26 cellular contexts compared by ENCODE assay signal in the genomic region with DNA sequence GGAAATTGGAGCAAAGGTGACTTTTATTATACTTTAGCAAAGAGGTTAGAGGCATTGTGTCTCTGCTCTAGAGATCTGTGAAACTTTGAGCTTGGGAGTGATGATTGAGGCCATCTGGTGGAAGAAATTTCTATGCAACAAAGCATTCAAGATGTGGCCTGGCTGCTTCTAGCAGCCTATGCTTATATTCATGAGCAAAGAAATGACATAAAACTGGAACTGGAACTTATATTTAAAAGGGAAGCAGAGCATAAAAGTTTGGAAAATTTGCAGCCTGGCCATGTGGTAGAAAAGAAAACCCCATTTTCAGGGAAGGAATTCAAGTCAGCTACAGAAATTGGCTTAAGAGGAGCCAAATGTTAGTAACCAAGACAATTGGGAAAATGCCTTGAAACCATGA.
DNase-seq lines count a peak whose midpoint lies in the region; ATAC-seq, FAIRE-seq and TF ChIP-seq lines count a peak whose summit lies in the region.
"Had no signal": no experiment of that assay in that cellular context is flagged by ENCODE, and none has a peak within 500 bp of the region (broad histone marks: within the 10 kb centered on the region; RNA-seq: fewer than 3 reads in every experiment).

No MANE protein-coding gene starts in this region.

- H3K27ac ChIP-seq in H1 (ENCODE audit: low read depth, low read length) = no peak overlapping the region
- H3K27ac ChIP-seq in liver (ENCODE audit: low read depth in 1 of 2, low read length in 2 of 2) = no peak overlapping the region
- H3K27ac ChIP-seq: C4-2B, GM23248, HL-60, RWPE1 had no signal

- no peaks in the 10 kb centered on the region for H4K20me1 ChIP-seq in H1 (replicated peaks in 1 of 2; ENCODE audit: control insufficient read depth in 1 of 2, insufficient read depth in 2 of 2, low read length in 2 of 2)

- H3K4me1 Mint-ChIP-seq in stimulated activated effector memory CD8-positive, alpha-beta T cell treated with anti-CD3 and anti-CD28 coated beads, Interleukin-12 subunit alpha, Interleukin-12 subunit beta, amount 100 ng/mL, for 72 hours = no peaks in the 10 kb centered on the region

- no peak overlapping the region for H3K14ac ChIP-seq in H1 (ENCODE audit: insufficient read length)

- H3K9ac ChIP-seq in H1 (replicated peaks in 1 of 4; ENCODE audit: extremely low read depth in 1 of 4, low read depth in 3 of 4, low read length in 3 of 4) (no peak overlapping the region), liver (ENCODE audit: low read depth in 1 of 2, low read length in 2 of 2) (no peak overlapping the region)
- H3K9ac ChIP-seq: GM23248 had no signal

- no peaks in the 10 kb centered on the region for H3K79me2 ChIP-seq in H1 (ENCODE audit: control insufficient read depth in 1 of 2, insufficient read depth in 2 of 2, low read length in 2 of 2)

- FAIRE-seq in H1 (lab: Jason Lieb, UNC) = no peak
- FAIRE-seq: G401.6, K562 had no signal

- H2BK15ac ChIP-seq in H1 (ENCODE audit: low read length) = no peak overlapping the region

- peaks cover 55 to 60% of the 10 kb centered on the region in 2 experiments for H3K9me3 ChIP-seq in H1 (ENCODE audit: insufficient read depth in 2 of 2, low read depth in 1 of 2, low read length in 1 of 2)
- H3K9me3 ChIP-seq in liver (ENCODE audit: control insufficient read depth in 4 of 4, low read length in 3 of 4) = peaks cover 13 to 31% (median 15%) of the 10 kb centered on the region in 4 donors

- no peak overlapping the region for H4K5ac ChIP-seq in H1 (ENCODE audit: insufficient read length, low read depth, low read length)

- no peak overlapping the region for H3K56ac ChIP-seq in H1 (replicated peaks; ENCODE audit: insufficient read length, low read depth, low read length)

- H3K4me1 ChIP-seq in H1 (replicated peaks in 1 of 4; ENCODE audit: control insufficient read depth in 3 of 4, insufficient read depth in 4 of 4, low read length in 3 of 4) (no peaks in the 10 kb centered on the region), liver (ENCODE audit: control insufficient read depth in 4 of 4, insufficient read depth in 4 of 4, low read length in 3 of 4) (peaks cover 0 to 21% (median 13%) of the 10 kb centered on the region in 4 donors)
- H3K4me1 ChIP-seq: Caco-2, HAP-1 had no signal

- no peak overlapping the region for H2AK5ac ChIP-seq in H1 (ENCODE audit: low read depth, low read length)

- no peaks in the 10 kb centered on the region for H3K36me3 ChIP-seq in H1 (ENCODE audit: control insufficient read depth in 2 of 4, insufficient read depth in 4 of 4, low read length in 3 of 4)
- no peaks in the 10 kb centered on the region for H3K36me3 ChIP-seq in liver (ENCODE audit: control insufficient read depth in 4 of 4, insufficient read depth in 3 of 4, low read depth in 1 of 4, low read length in 3 of 4)
- H3K36me3 ChIP-seq: HAP-1 had no signal

- TF ChIP-seq CTCF in H1 (IDR thresholded peaks at IDR 0.05; ENCODE audit: control extremely low read depth in 1 of 3, insufficient read depth in 1 of 3, low read depth in 1 of 3, low read length in 3 of 3) (no peak), liver (IDR thresholded peaks at IDR 0.05; ENCODE audit: low read depth, low read length, missing input control) (no peak)

- TF ChIP-seq RAD21 in H1 (IDR thresholded peaks at IDR 0.05 in 1 of 2, conservative IDR thresholded peaks at IDR 0.05 in 1 of 2; ENCODE audit: low read depth in 2 of 2, low read length in 2 of 2) (no peak), liver (IDR thresholded peaks at IDR 0.05) (peak in 1 of 2 donors; percentile 13)

- no peaks in the 10 kb centered on the region for H3K27me3 ChIP-seq in H1 (replicated peaks in 1 of 4; ENCODE audit: control insufficient read depth in 3 of 4, extremely low read depth in 1 of 4, insufficient read depth in 3 of 4, low read length in 3 of 4)
- H3K27me3 ChIP-seq in liver (ENCODE audit: control insufficient read depth in 4 of 4, insufficient read depth in 4 of 4, low read length in 3 of 4) = no peaks in the 10 kb centered on the region

- no peak overlapping the region for H4K8ac ChIP-seq in H1 (ENCODE audit: extremely low read depth, insufficient read depth, low read length)

- no peak overlapping the region for H4K91ac ChIP-seq in H1 (replicated peaks; ENCODE audit: insufficient read length, low read length)

- H2BK5ac ChIP-seq in H1 (ENCODE audit: low read depth, low read length) = no peak overlapping the region

- H3K23me2 ChIP-seq in H1 (ENCODE audit: low read depth, low read length) = no peaks in the 10 kb centered on the region

- CTCF ChIA-PET in H1 (lab: Charles Lee; ENCODE audit: partially characterized antibody) = interaction anchor here (0.6 kb wide), 1 partner anchor 205 kb away, joined by 4 read pairs; no protein-coding TSS in a partner anchor

- no peak for TF ChIP-seq EP300 in H1 (IDR thresholded peaks at IDR 0.05; ENCODE audit: borderline replicate concordance in 1 of 2, low read depth in 2 of 2, low read length in 2 of 2)

- H3K36me3 Mint-ChIP-seq in stimulated activated effector memory CD8-positive, alpha-beta T cell treated with anti-CD3 and anti-CD28 coated beads, Interleukin-12 subunit alpha, Interleukin-12 subunit beta, amount 100 ng/mL, for 72 hours = no peaks in the 10 kb centered on the region

- H3K27ac Mint-ChIP-seq in stimulated activated effector memory CD8-positive, alpha-beta T cell treated with anti-CD3 and anti-CD28 coated beads, Interleukin-12 subunit alpha, Interleukin-12 subunit beta, amount 100 ng/mL, for 72 hours = no peak overlapping the region
- H3K27ac Mint-ChIP-seq: CD8-positive, alpha-beta T cell had no signal

- DNase-seq in ELR (ENCODE audit: low read depth) = peak; percentile 6
- peak; percentile 5 for DNase-seq in HT1080 (ENCODE audit: low read depth)
- DNase-seq in H1 (ENCODE audit: low read depth in 1 of 2, low spot score in 2 of 2) = no peak
- no peak for DNase-seq in stimulated activated effector memory CD8-positive, alpha-beta T cell treated with anti-CD3 and anti-CD28 coated beads, Interleukin-12 subunit alpha, Interleukin-12 subunit beta, amount 100 ng/mL, for 72 hours (ENCODE audit: low spot score in 2 of 2)
- DNase-seq: Caco-2; CD8-positive, alpha-beta T cell; DMS153; GM23248; MV-4-11; NCI-H1105; NCI-H146; NCI-H1930; NCI-H446; NCI-H524 treated with DMSO at 0.1 percent for 48 hours; NCI-H774; NK-92 treated with Interleukin-12 subunit alpha and Interleukin-12 subunit beta, amount 100 ng/mL, for 24 hours; SHP77 had no signal

- ATAC-seq in HG02970 (IDR thresholded peaks at IDR 0.05; ENCODE audit: low FRiP score, unreplicated experiment) (no peak), HG03159 (IDR thresholded peaks at IDR 0.05; ENCODE audit: unreplicated experiment) (no peak)
- ATAC-seq in stimulated activated effector memory CD8-positive, alpha-beta T cell treated with anti-CD3 and anti-CD28 coated beads, Interleukin-12 subunit alpha, Interleukin-12 subunit beta, amount 100 ng/mL, for 72 hours = no peak
- ATAC-seq: CD8-positive, alpha-beta T cell; K562 had no signal

- H3K4ac ChIP-seq in H1 (replicated peaks; ENCODE audit: insufficient read length, low read depth, low read length) = no peak overlapping the region

- H3K4me3 Mint-ChIP-seq in stimulated activated effector memory CD8-positive, alpha-beta T cell treated with anti-CD3 and anti-CD28 coated beads, Interleukin-12 subunit alpha, Interleukin-12 subunit beta, amount 100 ng/mL, for 72 hours = no peak overlapping the region
- H3K4me3 Mint-ChIP-seq: CD8-positive, alpha-beta T cell had no signal

- H2BK20ac ChIP-seq in H1 (ENCODE audit: low read length) = no peak overlapping the region

- H3K4me3 ChIP-seq in H1 (ENCODE audit: extremely low read depth in 1 of 4, insufficient read depth in 2 of 4, low read depth in 3 of 4, low read length in 4 of 4) (no peak overlapping the region), liver (ENCODE audit: low read depth in 1 of 3, low read length in 3 of 3) (peak overlapping the region in 2 of 3 donors; percentile 35 to 68)
- H3K4me3 ChIP-seq: GM23248, HAP-1, K562 had no signal

- POLR2A ChIA-PET in H1 (lab: Charles Lee; ENCODE audit: partially characterized antibody) = no interaction called here

- no peak overlapping the region for H3K18ac ChIP-seq in H1 (ENCODE audit: extremely low read depth, low read length)

- no peak overlapping the region for H3K4me2 ChIP-seq in H1 (ENCODE audit: insufficient read depth in 1 of 2, low read depth in 2 of 2, low read length in 2 of 2)

- H3K79me1 ChIP-seq in H1 (ENCODE audit: low read depth, low read length) = no peaks in the 10 kb centered on the region

- H2AFZ ChIP-seq in H1 (ENCODE audit: low read length) = no peak overlapping the region
- H2AFZ ChIP-seq: GM23248 had no signal

- no peak overlapping the region for H2BK12ac ChIP-seq in H1 (ENCODE audit: low read depth, low read length)

- H3K9me3 Mint-ChIP-seq in stimulated activated effector memory CD8-positive, alpha-beta T cell treated with anti-CD3 and anti-CD28 coated beads, Interleukin-12 subunit alpha, Interleukin-12 subunit beta, amount 100 ng/mL, for 72 hours = peaks cover 14% of the 10 kb centered on the region

- TF ChIP-seq POLR2A in H1 (IDR thresholded peaks at IDR 0.05; ENCODE audit: control extremely low read depth in 1 of 2, low read depth in 2 of 2, low read length in 2 of 2) = no peak

- H3K23ac ChIP-seq in H1 (ENCODE audit: insufficient read length) = no peak overlapping the region

- H2BK120ac ChIP-seq in H1 (replicated peaks; ENCODE audit: low read depth, low read length) = no peak overlapping the region

TF ChIP-seq in H1, 55 proteins besides CTCF, POLR2A, EP300 and RAD21:
- no peak for TF ChIP-seq BCL11A (IDR thresholded peaks at IDR 0.05; ENCODE audit: low read depth in 2 of 2, low read length in 2 of 2)
- TF ChIP-seq TEAD4 (IDR thresholded peaks at IDR 0.05; ENCODE audit: low read depth, low read length) = 0 out of 2 replicates have a peak, but pooled peaks have one; percentile 46

TF ChIP-seq in liver, 16 proteins besides CTCF, POLR2A, EP300 and RAD21 (continues in another document):
- TF ChIP-seq HNF4G (IDR thresholded peaks at IDR 0.05) (no peak), FOXA1 (IDR thresholded peaks at IDR 0.05) (no peak), GABPA (IDR thresholded peaks at IDR 0.05 in 1 of 2, conservative IDR thresholded peaks at IDR 0.05 in 1 of 2) (no peak), FOXA2 (IDR thresholded peaks at IDR 0.05) (no peak), EGR1 (IDR thresholded peaks at IDR 0.05; ENCODE audit: low read depth in 2 of 2) (no peak), HNF4A (conservative IDR thresholded peaks at IDR 0.05) (no peak), RXRA (IDR thresholded peaks at IDR 0.05) (no peak), SP1 (IDR thresholded peaks at IDR 0.05) (no peak)
- TF ChIP-seq, protein P1, sequence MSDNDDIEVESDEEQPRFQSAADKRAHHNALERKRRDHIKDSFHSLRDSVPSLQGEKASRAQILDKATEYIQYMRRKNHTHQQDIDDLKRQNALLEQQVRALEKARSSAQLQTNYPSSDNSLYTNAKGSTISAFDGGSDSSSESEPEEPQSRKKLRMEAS (IDR thresholded peaks at IDR 0.05) = no peak

Comparison
In these comparisons a context has a peak if more than half of its experiments do, and no peak if none do; other contexts are left out.
1. DNase-seq: peak in ELR (single experiment) and HT1080 (single experiment); none in H1 (0 of 2) and stimulated activated effector memory CD8-positive, alpha-beta T cell treated with anti-CD3 and anti-CD28 coated beads, Interleukin-12 subunit alpha, Interleukin-12 subunit beta, amount 100 ng/mL, for 72 hours (0 of 2).
2. H3K4me3 ChIP-seq: peak in liver (2 of 3); none in H1 (0 of 4).